1 cellular context compared by ENCODE assay signal in genomic region chr18:494602-494983, GRCh38.
TF ChIP-seq lines count a peak whose summit lies in the region.

No MANE protein-coding gene starts in this region.

TF ChIP-seq in GM23338, 12 proteins besides CTCF, POLR2A, EP300 and RAD21:
- no peak for TF ChIP-seq ZNF462 (CRISPR knock-in tag; IDR thresholded peaks at IDR 0.05)
- no peak for TF ChIP-seq EZH2 (IDR thresholded peaks at IDR 0.05; ENCODE audit: low read depth, unreplicated experiment)
- no peak for TF ChIP-seq EZH2phosphoT487 (IDR thresholded peaks at IDR 0.05; ENCODE audit: unreplicated experiment)
